8 cellular contexts compared by ENCODE assay signal in the genomic region with DNA sequence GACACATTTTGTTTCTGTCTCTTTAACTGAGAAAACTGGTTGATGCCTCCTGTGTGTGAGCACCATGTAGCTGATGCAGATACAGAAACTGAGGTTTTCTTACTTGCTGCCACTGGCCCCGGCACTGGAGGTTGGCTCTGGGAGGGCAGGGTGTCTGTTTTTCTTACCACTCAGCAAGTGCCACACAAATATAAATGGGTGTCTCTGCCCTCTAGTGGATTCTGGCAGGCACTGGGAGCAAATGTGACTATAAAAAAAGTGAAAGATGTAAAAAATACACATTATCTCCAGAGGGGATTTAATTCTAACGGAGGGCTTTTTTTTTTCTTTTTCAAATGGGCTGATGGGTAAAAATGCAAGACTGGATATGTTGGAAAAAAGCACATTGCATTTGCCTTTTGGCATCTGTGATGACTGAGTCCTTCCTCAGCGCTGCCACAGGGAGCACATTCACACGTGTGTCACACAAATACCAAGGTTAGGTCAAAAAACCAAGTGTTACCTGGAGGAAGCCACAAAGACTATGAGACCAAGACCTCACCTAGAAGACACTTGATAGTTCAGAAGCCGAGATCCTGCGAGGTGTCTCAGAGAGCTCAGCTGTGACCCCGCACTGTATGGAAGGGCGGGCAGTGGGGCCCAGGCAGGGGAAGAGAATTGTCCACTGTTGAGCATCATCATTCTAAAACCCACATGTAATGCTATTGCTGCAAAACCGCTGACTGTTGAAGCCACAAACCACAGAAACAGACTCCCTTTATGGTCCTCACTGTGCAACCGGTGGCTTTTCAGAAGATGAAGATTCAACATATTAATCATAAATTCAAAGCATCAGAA. TPM values are rescaled to one million over a fixed set of nuclear protein-coding genes. Genes with fewer than 3 reads are reported as not detected.
DNase-seq lines count a peak whose midpoint lies in the region; ATAC-seq, FAIRE-seq and TF ChIP-seq lines count a peak whose summit lies in the region.

No MANE protein-coding gene starts in this region.

- FAIRE-seq in GM12891 (lab: Jason Lieb, UNC): peak; percentile 68

- H3K4me1 ChIP-seq in A673 (ENCODE audit: insufficient read depth, low read length, poor library complexity, severe bottlenecking): no peaks in the 10 kb centered on the region
- peaks cover 0 to 16% of the 10 kb centered on the region in 2 donors for H3K4me1 ChIP-seq in left lung

- CTCF ChIA-PET in A673 (lab: Charles Lee): no interaction called here

- peak overlapping the region; percentile 65 for H3K27ac Mint-ChIP-seq in T-helper 17 cell
- H3K27ac Mint-ChIP-seq in stimulated activated naive CD8-positive, alpha-beta T cell treated with anti-CD3 and anti-CD28 coated beads, Interleukin-15, Interleukin-2, amounts not matched to agents 100 ng/mL and 50 ng/mL, for 24 hours: peak overlapping the region; percentile 74

- peaks cover 8% of the 10 kb centered on the region for H3K27me3 Mint-ChIP-seq in T-helper 17 cell
- no peaks in the 10 kb centered on the region for H3K27me3 Mint-ChIP-seq in stimulated activated naive CD8-positive, alpha-beta T cell treated with anti-CD3 and anti-CD28 coated beads, Interleukin-15, Interleukin-2, amounts not matched to agents 100 ng/mL and 50 ng/mL, for 24 hours

- POLR2A ChIA-PET in A673 (lab: Charles Lee; ENCODE audit: low non-redundant PET): no interaction called here

- no peaks in the 10 kb centered on the region for H3K36me3 ChIP-seq in A673 (ENCODE audit: insufficient read depth, low read length, poor library complexity, severe bottlenecking)
- H3K36me3 ChIP-seq in left lung: peaks cover 0 to 13% of the 10 kb centered on the region in 2 donors

- in situ Hi-C loops in T47D (cut with HindIII; ENCODE audit: low pct_unique_long_range_greater_than_20kb, low sequenced_read_pairs): no loop called here

- peaks cover 17% of the 10 kb centered on the region for H3K4me1 Mint-ChIP-seq in T-helper 17 cell
- H3K4me1 Mint-ChIP-seq in stimulated activated naive CD8-positive, alpha-beta T cell treated with anti-CD3 and anti-CD28 coated beads, Interleukin-15, Interleukin-2, amounts not matched to agents 100 ng/mL and 50 ng/mL, for 24 hours (ENCODE audit: low read depth): peaks cover 42% of the 10 kb centered on the region

- peak; percentile 80 for ATAC-seq in HG02642 (IDR thresholded peaks at IDR 0.05; ENCODE audit: poor library complexity, unreplicated experiment)
- peak; percentile 81 for ATAC-seq in T-helper 17 cell
- peak; percentile 80 for ATAC-seq in left lung

- peak overlapping the region; percentile 9 for H3K4me3 Mint-ChIP-seq in T-helper 17 cell
- peak overlapping the region; percentile 44 for H3K4me3 Mint-ChIP-seq in stimulated activated naive CD8-positive, alpha-beta T cell treated with anti-CD3 and anti-CD28 coated beads, Interleukin-15, Interleukin-2, amounts not matched to agents 100 ng/mL and 50 ng/mL, for 24 hours

- H3K9me3 Mint-ChIP-seq in stimulated activated naive CD8-positive, alpha-beta T cell treated with anti-CD3 and anti-CD28 coated beads, Interleukin-15, Interleukin-2, amounts not matched to agents 100 ng/mL and 50 ng/mL, for 24 hours: no peaks in the 10 kb centered on the region

- TF ChIP-seq POLR2A in GM12891 (IDR thresholded peaks at IDR 0.05; ENCODE audit: low read depth, low read length) (no peak), NB4 (IDR thresholded peaks at IDR 0.05; ENCODE audit: extremely low read depth, insufficient read length) (no peak)

- intact Hi-C loops in A673 (cut with micrococcal nuclease; ENCODE audit: unreplicated experiment) (no loop called here), left lung (cut with DNase I) (no loop called here)

- no peaks in the 10 kb centered on the region for H3K9me3 ChIP-seq in A673 (ENCODE audit: low read depth, low read length, poor library complexity, severe bottlenecking)
- H3K9me3 ChIP-seq in T-helper 17 cell (ENCODE audit: control insufficient read depth, low read length, poor library complexity, severe bottlenecking): no peaks in the 10 kb centered on the region
- H3K9me3 ChIP-seq in left lung: no peaks in the 10 kb centered on the region

- peak; percentile 77 for DNase-seq in A673 (ENCODE audit: low spot score)
- no peak for DNase-seq in GM12891 (ENCODE audit: insufficient read length, low spot score)
- DNase-seq in NB4 (ENCODE audit: low read depth): peak; percentile 89
- peak in 1 of 3 donors; percentile 20 for DNase-seq in T-helper 17 cell
- DNase-seq in T47D (ENCODE audit: low read depth in 1 of 2, low spot score in 1 of 2): peak; percentile 31 to 81
- DNase-seq in left lung: no peak

- H3K4me3 ChIP-seq in A673 (ENCODE audit: low read depth, low read length, poor library complexity, severe bottlenecking): no peak overlapping the region
- H3K4me3 ChIP-seq in NB4 (ENCODE audit: low read depth, low read length): peak overlapping the region; percentile 51
- no peak overlapping the region for H3K4me3 ChIP-seq in left lung

- no TSS peak for BruUV-seq in A673 (replicated peaks; lab: Mats Ljungman, UMichigan)

- H3K27ac ChIP-seq in A673 (ENCODE audit: low read depth, low read length, poor library complexity, severe bottlenecking) (no peak overlapping the region), left lung (no peak overlapping the region)

- TF ChIP-seq CTCF in A673 (conservative IDR thresholded peaks at IDR 0.05; ENCODE audit: low read depth, low read length): peak; percentile 78
- peak; percentile 69 for TF ChIP-seq CTCF in NB4 (IDR thresholded peaks at IDR 0.05; ENCODE audit: low read depth, low read length)
- peak; percentile 39 to 53 for TF ChIP-seq CTCF in left lung (IDR thresholded peaks at IDR 0.05)

- H3K36me3 Mint-ChIP-seq in T-helper 17 cell (ENCODE audit: low read depth): peaks cover 3% of the 10 kb centered on the region
- peaks cover 24% of the 10 kb centered on the region for H3K36me3 Mint-ChIP-seq in stimulated activated naive CD8-positive, alpha-beta T cell treated with anti-CD3 and anti-CD28 coated beads, Interleukin-15, Interleukin-2, amounts not matched to agents 100 ng/mL and 50 ng/mL, for 24 hours (ENCODE audit: low read depth)

- H3K27me3 ChIP-seq in A673 (replicated peaks; ENCODE audit: insufficient read depth, low read depth, low read length, poor library complexity) (no peaks in the 10 kb centered on the region), left lung (no peaks in the 10 kb centered on the region)

TF ChIP-seq in GM12891, 5 proteins besides CTCF, POLR2A, EP300 and RAD21:
- TF ChIP-seq POU2F2 (IDR thresholded peaks at IDR 0.05; ENCODE audit: low read depth, low read length): no peak
- no peak for TF ChIP-seq POLR2AphosphoS5 (IDR thresholded peaks at IDR 0.05; ENCODE audit: low read depth, low read length)
- TF ChIP-seq SPI1 (IDR thresholded peaks at IDR 0.05; ENCODE audit: low read depth, low read length): no peak
- TF ChIP-seq TAF1 (IDR thresholded peaks at IDR 0.05; ENCODE audit: low read depth, low read length): no peak
- TF ChIP-seq PAX5 (IDR thresholded peaks at IDR 0.05; ENCODE audit: insufficient read depth, low read length, severe bottlenecking): no peak

RNA-seq across cellular contexts. Expression of a gene that starts 18.9 kb away (rescaled TPM):
- total RNA-seq in A673 (2021) (5.0 and 5.7 TPM in 2 replicates), T-helper 17 cell (1 to 10 TPM; 2.1 to 3.6 TPM), left lung (10 to 100 TPM in 1 of 2 donors, 1 to 10 TPM in 1; 7.0 to 10.2 TPM)
- polyA plus RNA-seq in GM12891 (2012; ENCODE audit: low read depth, missing spikeins): 1.4 TPM

Comparison
In these comparisons a context has a peak if more than half of its experiments do, and no peak if none do; other contexts are left out.
1. DNase-seq: peak in A673 (single experiment), NB4 (single experiment) and T47D (2 of 2); none in GM12891 (single experiment) and left lung (0 of 2).
2. Peak in every context shown above with its lines, with median percentiles within 50 percentile points of each other: CTCF ChIP-seq and ATAC-seq.